ENCODE assay signal across 8 cellular contexts in genomic region chr1:15411593-15412487, GRCh38. TPM values are rescaled to one million over a fixed set of nuclear protein-coding genes. Genes with fewer than 3 reads are reported as not detected.
DNase-seq lines count a peak whose midpoint lies in the region; ATAC-seq and TF ChIP-seq lines count a peak whose summit lies in the region.

No MANE protein-coding gene starts in this region.

- H3K27ac ChIP-seq in OCI-LY1 (ENCODE audit: low read depth, low read length, poor library complexity, severe bottlenecking) (peak overlapping the region; percentile 16), right cardiac atrium (ENCODE audit: low read length) (no peak overlapping the region), spleen (peak overlapping the region; percentile 14 to 96 (median 88))

- H3K4me3 ChIP-seq in HFF-Myc (replicated peaks; ENCODE audit: low read depth, low read length) (peak overlapping the region; percentile 79), OCI-LY1 (ENCODE audit: low read depth, low read length, poor library complexity, severe bottlenecking) (peak overlapping the region; percentile 97), right cardiac atrium (ENCODE audit: low read length) (no peak overlapping the region), spleen (peak overlapping the region; percentile 69 to 97 (median 88))

- H3K27me3 Mint-ChIP-seq in activated naive CD4-positive, alpha-beta T cell treated with anti-CD3 and anti-CD28 coated beads, Interleukin-2, amount 10 ng/mL, durations not matched to agents 7 days and 5 days = peaks cover 26% of the 10 kb centered on the region

- CTCF ChIA-PET in activated naive CD4-positive, alpha-beta T cell treated with anti-CD3 and anti-CD28 coated beads, Interleukin-2, amount 10 ng/mL, durations not matched to agents 7 days and 5 days (lab: Charles Lee) = interaction anchor here (1.2 kb wide), 2 partner anchors 16 to 19 kb away, joined by 3 to 4 read pairs; no protein-coding TSS in a partner anchor

- H3K27me3 ChIP-seq in OCI-LY1 (ENCODE audit: insufficient read depth, low read length) = no peaks in the 10 kb centered on the region
- no peaks in the 10 kb centered on the region for H3K27me3 ChIP-seq in right cardiac atrium (ENCODE audit: control insufficient read depth, insufficient read depth)
- no peaks in the 10 kb centered on the region for H3K27me3 ChIP-seq in spleen (replicated peaks in 1 of 7)

- H2AFZ ChIP-seq in OCI-LY1 (ENCODE audit: low read length) = no peak overlapping the region

- TF ChIP-seq CTCF in GM13976 (IDR thresholded peaks at IDR 0.05; ENCODE audit: borderline replicate concordance, control extremely low read depth, extremely low read depth, insufficient read depth, missing control alignments) = no peak
- no peak for TF ChIP-seq CTCF in HFF-Myc (IDR thresholded peaks at IDR 0.05; ENCODE audit: low read depth, low read length, missing control alignments)
- TF ChIP-seq CTCF in OCI-LY1 (IDR thresholded peaks at IDR 0.05; ENCODE audit: low read length) = no peak
- TF ChIP-seq CTCF in spleen (IDR thresholded peaks at IDR 0.05 in 8 of 11, conservative IDR thresholded peaks at IDR 0.05 in 3 of 11) = no peak

- in situ Hi-C loops in GM13976 (cut with MboI; ENCODE audit: low sequenced_read_pairs, unreplicated experiment) = no loop called here

- peak overlapping the region; percentile 91 for H3K4me2 ChIP-seq in OCI-LY1 (ENCODE audit: low read length)

- H3K4me3 Mint-ChIP-seq in activated naive CD4-positive, alpha-beta T cell treated with anti-CD3 and anti-CD28 coated beads, Interleukin-2, amount 10 ng/mL, durations not matched to agents 7 days and 5 days = peak overlapping the region; percentile 94

- H3K27ac Mint-ChIP-seq in activated naive CD4-positive, alpha-beta T cell treated with anti-CD3 and anti-CD28 coated beads, Interleukin-2, amount 10 ng/mL, durations not matched to agents 7 days and 5 days = peak overlapping the region; percentile 69

- H3F3A ChIP-seq in OCI-LY1 (ENCODE audit: insufficient read depth, low read length) = no peaks in the 10 kb centered on the region

- peaks cover 25% of the 10 kb centered on the region for H3K36me3 Mint-ChIP-seq in activated naive CD4-positive, alpha-beta T cell treated with anti-CD3 and anti-CD28 coated beads, Interleukin-2, amount 10 ng/mL, durations not matched to agents 7 days and 5 days

- TF ChIP-seq POLR2A in spleen (IDR thresholded peaks at IDR 0.05) = no peak

- H3K9me3 Mint-ChIP-seq in activated naive CD4-positive, alpha-beta T cell treated with anti-CD3 and anti-CD28 coated beads, Interleukin-2, amount 10 ng/mL, durations not matched to agents 7 days and 5 days = no peaks in the 10 kb centered on the region

- WGBS in right cardiac atrium = 71% methylated on average over 21 of the region's 21 CpGs
- 13 to 31% (median 22%) methylated on average over 13 to 21 of the region's 21 CpGs for WGBS in spleen, 5 donors

- H3K9ac ChIP-seq in OCI-LY1 (ENCODE audit: low read length) = peak overlapping the region; percentile 89; the same call in 1 of the 2 replicates

- intact Hi-C loops in right cardiac atrium (cut with DNase I) = no loop called here
- intact Hi-C loops in spleen (cut with DNase I; ENCODE audit: low total_unique reads) = no loop called here

- DNase-seq in GM13976 (ENCODE audit: low spot score) = peak; percentile 80
- DNase-seq in HFF-Myc (ENCODE audit: extremely low read depth, low read depth) = no peak
- peak; percentile 58 for DNase-seq in activated naive CD4-positive, alpha-beta T cell treated with anti-CD3 and anti-CD28 coated beads, Interleukin-2, amount 10 ng/mL, durations not matched to agents 7 days and 5 days
- DNase-seq in right cardiac atrium = peak; percentile 43 to 80 (median 79)
- DNase-seq in spleen = peak; percentile 96
- no peak for DNase-seq in NCI-H510A (lab: John Stamatoyannopoulos, UW)
- DNase-seq in NCI-H524 treated with DMSO at 0.1 percent for 48 hours (lab: John Stamatoyannopoulos, UW) = no peak

- peaks cover 22% of the 10 kb centered on the region for H3K4me1 ChIP-seq in OCI-LY1 (ENCODE audit: insufficient read depth, low read length, severe bottlenecking)
- H3K4me1 ChIP-seq in right cardiac atrium (ENCODE audit: control insufficient read depth, insufficient read depth, low read length) = peaks cover 4% of the 10 kb centered on the region
- H3K4me1 ChIP-seq in spleen = peaks cover 57 to 84% (median 69%) of the 10 kb centered on the region in 6 donors

- ATAC-seq in right cardiac atrium = no peak

- H3K36me3 ChIP-seq in OCI-LY1 (ENCODE audit: insufficient read depth, low read length) = no peaks in the 10 kb centered on the region; the same call in 1 of the 2 replicates
- H3K36me3 ChIP-seq in spleen = peaks cover 0 to 39% (median 3%) of the 10 kb centered on the region in 6 donors

- H3K9me3 ChIP-seq in OCI-LY1 (ENCODE audit: low read length) = no peaks in the 10 kb centered on the region
- H3K9me3 ChIP-seq in right cardiac atrium (ENCODE audit: control insufficient read depth, low read length) = no peaks in the 10 kb centered on the region
- H3K9me3 ChIP-seq in spleen = no peaks in the 10 kb centered on the region

- H3K4me1 Mint-ChIP-seq in activated naive CD4-positive, alpha-beta T cell treated with anti-CD3 and anti-CD28 coated beads, Interleukin-2, amount 10 ng/mL, durations not matched to agents 7 days and 5 days = peaks cover 52% of the 10 kb centered on the region

- H3K9me2 ChIP-seq in OCI-LY1 (ENCODE audit: low read depth, low read length) = no peaks in the 10 kb centered on the region

- no peaks in the 10 kb centered on the region for H4K20me1 ChIP-seq in OCI-LY1 (ENCODE audit: insufficient read depth, low read length)

- H3K79me2 ChIP-seq in OCI-LY1 (ENCODE audit: insufficient read depth, low read length) = no peaks in the 10 kb centered on the region

RNA-seq across cellular contexts. Expression of gene EFHD2, which starts 2.2 kb away (rescaled TPM):
- 10 to 100 TPM; 10.8 to 17.7 (median 14.0) TPM for total RNA-seq in right cardiac atrium
- polyA plus RNA-seq in right cardiac atrium = 12.9 TPM
- 100 to 1,000 TPM; 131 to 226 (median 164) TPM for total RNA-seq in spleen
- 100 to 1,000 TPM in 1 of 3 donors, 10 to 100 TPM in 2; 81.8 to 148 (median 87.1) TPM for polyA plus RNA-seq in spleen

RNA-seq across cellular contexts. Expression of gene CTRC, which starts 26.4 kb away (rescaled TPM):
- 1 to 10 TPM in 1 of 4 donors, not detected in 3; 1.1 TPM for total RNA-seq in right cardiac atrium
- not detected for polyA plus RNA-seq in right cardiac atrium
- total RNA-seq in spleen = 1 to 10 TPM in 3 of 7 donors, under 1 TPM in 1, not detected in 3; 0.51 to 5.1 (median 2.1) TPM
- polyA plus RNA-seq in spleen = 1 to 10 TPM; 1.3 to 7.5 (median 3.5) TPM

RNA-seq across cellular contexts. Expression of gene CELA2A, which starts 44.7 kb away (rescaled TPM):
- not detected for total RNA-seq in right cardiac atrium
- polyA plus RNA-seq in right cardiac atrium = not detected
- under 1 TPM in 3 of 7 donors, not detected in 4; 0.40 to 0.79 (median 0.40) TPM for total RNA-seq in spleen
- polyA plus RNA-seq in spleen = under 1 TPM; 0.09 to 0.20 (median 0.16) TPM

Comparison
In these comparisons a context has a peak if more than half of its experiments do, and no peak if none do; other contexts are left out.
1. DNase-seq: peak in GM13976 (single experiment), activated naive CD4-positive, alpha-beta T cell treated with anti-CD3 and anti-CD28 coated beads, Interleukin-2, amount 10 ng/mL, durations not matched to agents 7 days and 5 days (single experiment), right cardiac atrium (3 of 3) and spleen (single experiment); none in HFF-Myc (single experiment), NCI-H510A (single experiment) and NCI-H524 treated with DMSO at 0.1 percent for 48 hours (single experiment).
2. RNA of gene EFHD2, which starts 2.2 kb away (total RNA-seq): 131 to 226 TPM in spleen; 10.8 to 17.7 TPM in right cardiac atrium; every median in the first group is over 4 times any median in the second.